23 cellular contexts compared by ENCODE assay signal in genomic region chr20:38579921-38580320, GRCh38. TPM values are rescaled to one million over a fixed set of nuclear protein-coding genes. Genes with fewer than 3 reads are reported as not detected.
DNase-seq lines count a peak whose midpoint lies in the region; ATAC-seq and TF ChIP-seq lines count a peak whose summit lies in the region.
"Had no signal": no experiment of that assay in that cellular context is flagged by ENCODE, and none has a peak within 500 bp of the region (broad histone marks: within the 10 kb centered on the region; RNA-seq: fewer than 3 reads in every experiment).

No MANE protein-coding gene starts in this region.

- no peak overlapping the region for H4K5ac ChIP-seq in mesendoderm (ENCODE audit: low read length)

- H3K9me3 ChIP-seq in neuronal stem cell (replicated peaks in 1 of 2; ENCODE audit: control insufficient read depth in 2 of 2, insufficient read depth in 1 of 2, low read depth in 1 of 2, low read length in 2 of 2) (no peaks in the 10 kb centered on the region), stomach (no peaks in the 10 kb centered on the region)
- H3K9me3 ChIP-seq: BE2C, Peyer's patch had no signal

- H2BK120ac ChIP-seq in neuronal stem cell (ENCODE audit: low read depth, low read length) (no peak overlapping the region), mesendoderm (ENCODE audit: low read depth, low read length) (no peak overlapping the region)

- DNase-seq in NCI-H345 (lab: John Stamatoyannopoulos, UW) (peak; percentile 17), NCI-H345 treated with DMSO at 0.1 percent for 48 hours (lab: John Stamatoyannopoulos, UW; ENCODE audit: unreplicated experiment) (no peak), neuronal stem cell (ENCODE audit: low spot score) (no peak), stomach (no peak), mesendoderm (no peak)
- DNase-seq in stimulated activated naive CD8-positive, alpha-beta T cell treated with anti-CD3 and anti-CD28 coated beads, Interleukin-15, Interleukin-2, amounts not matched to agents 100 U/mL and 50 U/mL, for 24 hours: no peak
- DNase-seq: BE2C, Calu3, NCI-H1092, NCI-H1417 treated with DMSO at 0.1 percent for 48 hours, NCI-H1694 treated with DMSO at 0.1 percent for 48 hours, NCI-H2081, NCI-H2171 treated with DMSO at 0.1 percent for 48 hours, NCI-H526 treated with DMSO at 0.1 percent for 48 hours, OCI-M1, Peyer's patch, SHP77 treated with DMSO at 0.1 percent for 48 hours had no signal

- H3K4me3 ChIP-seq in neuronal stem cell (ENCODE audit: low read length in 2 of 2) (no peak overlapping the region), stomach (no peak overlapping the region), mesendoderm (ENCODE audit: low read length) (no peak overlapping the region)
- H3K4me3 ChIP-seq: Peyer's patch had no signal

- ATAC-seq in stimulated activated naive CD8-positive, alpha-beta T cell treated with anti-CD3 and anti-CD28 coated beads, Interleukin-15, Interleukin-2, amounts not matched to agents 100 U/mL and 50 U/mL, for 24 hours: no peak

- H4K8ac ChIP-seq in neuronal stem cell (ENCODE audit: low read depth, low read length) (no peak overlapping the region), mesendoderm (ENCODE audit: low read depth, low read length) (no peak overlapping the region)

- WGBS in neuronal stem cell (ENCODE audit: extremely low coverage in 2 of 2, insufficient read length in 2 of 2, insufficient replicate concordance in 1 of 2), 2 donors: no CpG with 5 or more reads among the region's 4 CpGs
- WGBS in stomach, 5 donors: 70 to 79% (median 73%) methylated on average over 4 of the region's 4 CpGs
- WGBS in mesendoderm (ENCODE audit: extremely low coverage, insufficient coverage, low lambda C conversion rate): no CpG with 5 or more reads among the region's 4 CpGs

- H2AK5ac ChIP-seq in neuronal stem cell (ENCODE audit: low read depth, low read length): peak overlapping the region; percentile 36
- H2AK5ac ChIP-seq in mesendoderm (ENCODE audit: low read length): no peak overlapping the region

- no peak overlapping the region for H2AFZ ChIP-seq in neuronal stem cell (ENCODE audit: low read length)

- peak overlapping the region; percentile 58 for H3K27ac Mint-ChIP-seq in stimulated activated naive CD8-positive, alpha-beta T cell treated with anti-CD3 and anti-CD28 coated beads, Interleukin-15, Interleukin-2, amounts not matched to agents 100 ng/mL and 50 ng/mL, for 24 hours

- H2BK15ac ChIP-seq in neuronal stem cell (ENCODE audit: low read length) (no peak overlapping the region), mesendoderm (replicated peaks; ENCODE audit: low read depth) (no peak overlapping the region)

- no peaks in the 10 kb centered on the region for H3K9me3 Mint-ChIP-seq in stimulated activated naive CD8-positive, alpha-beta T cell treated with anti-CD3 and anti-CD28 coated beads, Interleukin-15, Interleukin-2, amounts not matched to agents 100 ng/mL and 50 ng/mL, for 24 hours
- H3K9me3 Mint-ChIP-seq: CD14-positive monocyte had no signal

- H3K4me1 ChIP-seq in neuronal stem cell (ENCODE audit: control insufficient read depth in 2 of 2, insufficient read depth in 1 of 2, low read depth in 1 of 2, low read length in 2 of 2) (peaks cover 0 to 20% of the 10 kb centered on the region in 2 donors), stomach (no peaks in the 10 kb centered on the region), mesendoderm (ENCODE audit: control insufficient read depth, low read depth, low read length) (peaks cover 4% of the 10 kb centered on the region)
- H3K4me1 ChIP-seq: BE2C, Peyer's patch had no signal

- H3K36me3 Mint-ChIP-seq in stimulated activated naive CD8-positive, alpha-beta T cell treated with anti-CD3 and anti-CD28 coated beads, Interleukin-15, Interleukin-2, amounts not matched to agents 100 ng/mL and 50 ng/mL, for 24 hours (ENCODE audit: low read depth): peaks cover 10% of the 10 kb centered on the region

- no peaks in the 10 kb centered on the region for H3K27me3 Mint-ChIP-seq in stimulated activated naive CD8-positive, alpha-beta T cell treated with anti-CD3 and anti-CD28 coated beads, Interleukin-15, Interleukin-2, amounts not matched to agents 100 ng/mL and 50 ng/mL, for 24 hours

- no peak for TF ChIP-seq EP300 in stomach (IDR thresholded peaks at IDR 0.05)

- H3K27ac ChIP-seq in neuronal stem cell (replicated peaks; ENCODE audit: low read length): no peak overlapping the region
- no peak overlapping the region for H3K27ac ChIP-seq in stomach
- H3K27ac ChIP-seq in mesendoderm (ENCODE audit: low read depth, low read length): no peak overlapping the region
- H3K27ac ChIP-seq: 22Rv1, HL-60, Peyer's patch had no signal

- no peak overlapping the region for H3K4me3 Mint-ChIP-seq in stimulated activated naive CD8-positive, alpha-beta T cell treated with anti-CD3 and anti-CD28 coated beads, Interleukin-15, Interleukin-2, amounts not matched to agents 100 ng/mL and 50 ng/mL, for 24 hours
- H3K4me3 Mint-ChIP-seq: CD14-positive monocyte had no signal

- intact Hi-C loops in stomach (cut with DNase I; ENCODE audit: low total_unique reads): no loop called here

- H3K14ac ChIP-seq in neuronal stem cell (ENCODE audit: low read length): no peak overlapping the region

- H3K18ac ChIP-seq in neuronal stem cell (ENCODE audit: low read length) (no peak overlapping the region), mesendoderm (ENCODE audit: low read length) (no peak overlapping the region)

- H2BK12ac ChIP-seq in neuronal stem cell (ENCODE audit: low read length): no peak overlapping the region

- H3K79me1 ChIP-seq in neuronal stem cell (ENCODE audit: low read depth, low read length) (no peaks in the 10 kb centered on the region), mesendoderm (ENCODE audit: low read length) (no peaks in the 10 kb centered on the region)

- TF ChIP-seq POLR2A in stomach (IDR thresholded peaks at IDR 0.05): no peak

- H3K4me1 Mint-ChIP-seq in stimulated activated naive CD8-positive, alpha-beta T cell treated with anti-CD3 and anti-CD28 coated beads, Interleukin-15, Interleukin-2, amounts not matched to agents 100 ng/mL and 50 ng/mL, for 24 hours (ENCODE audit: low read depth): no peaks in the 10 kb centered on the region
- H3K4me1 Mint-ChIP-seq: CD14-positive monocyte had no signal

- no peak overlapping the region for H3K9ac ChIP-seq in neuronal stem cell (ENCODE audit: low read depth, low read length, poor library complexity)
- no peak overlapping the region for H3K9ac ChIP-seq in mesendoderm (ENCODE audit: low read length)

- no peaks in the 10 kb centered on the region for H3K79me2 ChIP-seq in mesendoderm (ENCODE audit: control insufficient read depth, insufficient read depth, low read length)

- H3K36me3 ChIP-seq in neuronal stem cell (replicated peaks in 1 of 2; ENCODE audit: control insufficient read depth in 2 of 2, insufficient read depth in 2 of 2, low read length in 2 of 2): peaks cover 0 to 31% of the 10 kb centered on the region in 2 donors
- peaks cover 12 to 34% (median 29%) of the 10 kb centered on the region in 4 donors for H3K36me3 ChIP-seq in stomach
- H3K36me3 ChIP-seq in mesendoderm (ENCODE audit: control insufficient read depth, insufficient read depth, low read length): no peaks in the 10 kb centered on the region

- no peak overlapping the region for H3K4me2 ChIP-seq in neuronal stem cell (ENCODE audit: insufficient read depth, low read length, poor library complexity, severe bottlenecking)
- H3K4me2 ChIP-seq in mesendoderm (ENCODE audit: low read length): no peak overlapping the region

- H3K56ac ChIP-seq in mesendoderm (ENCODE audit: low read length): no peak overlapping the region

- H3K4ac ChIP-seq in neuronal stem cell (ENCODE audit: low read length): no peak overlapping the region
- no peak overlapping the region for H3K4ac ChIP-seq in mesendoderm (ENCODE audit: low read depth, low read length)

- H3K27me3 ChIP-seq in neuronal stem cell (ENCODE audit: control insufficient read depth in 3 of 3, insufficient read depth in 3 of 3, low read depth in 1 of 3, low read length in 3 of 3) (peaks cover 0 to 4% (median 0%) of the 10 kb centered on the region in 3 experiments), stomach (peaks cover 0 to 16% (median 0%) of the 10 kb centered on the region in 3 donors), mesendoderm (ENCODE audit: insufficient read depth, low read length, poor library complexity) (no peaks in the 10 kb centered on the region)
- H3K27me3 ChIP-seq: BE2C, Peyer's patch had no signal

- no peak for TF ChIP-seq CTCF in stomach (IDR thresholded peaks at IDR 0.05)

- no peak overlapping the region for H4K91ac ChIP-seq in neuronal stem cell (ENCODE audit: low read depth, low read length, poor library complexity)

- H2BK5ac ChIP-seq in neuronal stem cell (ENCODE audit: low read length) (no peak overlapping the region), mesendoderm (ENCODE audit: low read length) (no peak overlapping the region)

- H3K23ac ChIP-seq in neuronal stem cell (ENCODE audit: low read depth, low read length, poor library complexity) (no peak overlapping the region), mesendoderm (ENCODE audit: low read length) (no peak overlapping the region)

RNA-seq across cellular contexts. Expression of gene ADIG, which starts 1.1 kb away (rescaled TPM):
- polyA plus RNA-seq in neuronal stem cell (2013, experiment 1 of 2): not detected
- not detected for polyA plus RNA-seq in neuronal stem cell (2013, experiment 2 of 2)
- not detected for total RNA-seq in stomach
- not detected for polyA plus RNA-seq in stomach
- polyA plus RNA-seq in mesendoderm (2013, experiment 1 of 2): not detected
- polyA plus RNA-seq in mesendoderm (2013, experiment 2 of 2): not detected
- total RNA-seq: Calu3, H4, NCI-H460, Peyer's patch had no signal
- polyA plus RNA-seq: CD14-positive monocyte had no signal

RNA-seq across cellular contexts. Expression of gene ARHGAP40, which starts 21.7 kb away (rescaled TPM):
- 0.04 TPM for polyA plus RNA-seq in neuronal stem cell (2013, experiment 1 of 2)
- not detected for polyA plus RNA-seq in neuronal stem cell (2013, experiment 2 of 2)
- total RNA-seq in stomach: 1 to 10 TPM in 1 of 5 donors, under 1 TPM in 1, not detected in 3; 0.73 to 4.1 TPM
- polyA plus RNA-seq in stomach: 10 to 100 TPM in 1 of 3 donors, 1 to 10 TPM in 1, under 1 TPM in 1; 0.31 to 15.7 (median 1.1) TPM
- polyA plus RNA-seq in mesendoderm (2013, experiment 1 of 2): 12.3 TPM
- 13.1 TPM for polyA plus RNA-seq in mesendoderm (2013, experiment 2 of 2)
- total RNA-seq: H4, Peyer's patch had no signal
- polyA plus RNA-seq: CD14-positive monocyte had no signal
